8 cellular contexts compared by ENCODE assay signal in the genomic region with DNA sequence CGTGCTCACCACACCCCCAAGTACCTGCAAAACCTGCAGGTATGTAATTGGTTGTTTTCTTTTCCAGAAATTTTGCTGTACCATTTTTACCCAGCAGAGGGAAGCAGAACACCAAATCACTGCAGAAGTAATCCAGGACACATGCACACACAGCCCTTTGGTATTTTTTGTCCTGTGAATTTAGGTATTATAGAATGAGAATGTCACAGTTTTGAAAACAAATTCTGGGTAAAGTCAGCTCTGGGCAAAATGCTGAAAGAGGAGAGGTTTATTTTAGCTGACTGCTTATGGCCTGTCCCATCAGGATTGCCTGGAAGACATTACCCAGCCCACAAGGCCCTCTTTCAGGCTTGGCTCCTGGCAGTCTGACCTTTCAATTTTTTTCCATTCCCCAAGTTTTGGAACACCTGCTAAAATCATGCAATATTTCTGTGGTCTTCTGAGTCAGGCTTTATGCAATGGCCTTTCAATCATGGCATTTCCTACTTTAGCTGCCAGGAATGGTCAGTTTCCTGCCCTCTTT. TPM values are rescaled to one million over a fixed set of nuclear protein-coding genes. Genes with fewer than 3 reads are reported as not detected.
A peak's percentile ranks its signal among the peaks of the same experiment; 100 is the strongest.
DNase-seq lines count a peak whose midpoint lies in the region; ATAC-seq, FAIRE-seq and TF ChIP-seq lines count a peak whose summit lies in the region.

No MANE protein-coding gene starts in this region.

- H3K4me1 ChIP-seq in endodermal cell (ENCODE audit: control insufficient read depth, insufficient read depth, low read length): peaks cover 7% of the 10 kb centered on the region
- no peaks in the 10 kb centered on the region for H3K4me1 ChIP-seq in mucosa of descending colon (ENCODE audit: low read depth)

- no peak overlapping the region for H3K27ac Mint-ChIP-seq in endodermal cell

- H3K9me3 ChIP-seq in endodermal cell (ENCODE audit: control insufficient read depth, low read length) (no peaks in the 10 kb centered on the region), mucosa of descending colon (no peaks in the 10 kb centered on the region)

- peak; percentile 54 for DNase-seq in stimulated activated CD4-positive, alpha-beta T cell treated with anti-CD3 and anti-CD28 coated beads, Interleukin-4, amount 100 ng/mL, for 24 hours
- no peak for DNase-seq in stimulated activated CD4-positive, alpha-beta T cell treated with anti-CD3 and anti-CD28 coated beads, Interleukin-4, amount 100 ng/mL, for 4 hours
- peak; percentile 83 for DNase-seq in M059J (ENCODE audit: low read depth)
- DNase-seq in RPMI8226: peak; percentile 80
- peak; percentile 76 for DNase-seq in endodermal cell
- peak in 1 of 3 donors; percentile 81 for DNase-seq in mucosa of descending colon
- DNase-seq in cortex of kidney (lab: John Stamatoyannopoulos, UW): no peak
- DNase-seq in GM12891 (ENCODE audit: insufficient read length, low spot score): no peak

- H3K4me1 Mint-ChIP-seq in endodermal cell: peaks cover 36% of the 10 kb centered on the region

- no peaks in the 10 kb centered on the region for H3K27me3 ChIP-seq in endodermal cell (ENCODE audit: control insufficient read depth, insufficient read depth, low read length, poor library complexity, severe bottlenecking)

- H3K27ac ChIP-seq in endodermal cell (ENCODE audit: low read depth, low read length): no peak overlapping the region

- H3K36me3 Mint-ChIP-seq in endodermal cell (ENCODE audit: low read depth): no peaks in the 10 kb centered on the region

- WGBS in endodermal cell (ENCODE audit: insufficient coverage in 1 of 2, insufficient read length in 1 of 2), 2 experiments: 0% methylated on average over 1 of the region's 1 CpG; no CpG with 5 or more reads in 1 of the 2 experiments

- TF ChIP-seq CTCF in endodermal cell (conservative IDR thresholded peaks at IDR 0.05): peak; percentile 89
- TF ChIP-seq CTCF in mucosa of descending colon (IDR thresholded peaks at IDR 0.05): peak; percentile 82

- H3K27me3 Mint-ChIP-seq in endodermal cell (ENCODE audit: insufficient read depth): no peaks in the 10 kb centered on the region

- H3K9me3 Mint-ChIP-seq in endodermal cell: no peaks in the 10 kb centered on the region

- peak; percentile 26 for ATAC-seq in mucosa of descending colon

- intact Hi-C loops in mucosa of descending colon (cut with DNase I, micrococcal nuclease): loop anchor here (2.0 to 10.0 kb wide), 4 partner anchors 158 to 246 kb away; partner anchors contain the start of gene TRAM2 (in 1 of the 2)

- H3K4me3 ChIP-seq in endodermal cell (ENCODE audit: low read length) (no peak overlapping the region), mucosa of descending colon (no peak overlapping the region)

- FAIRE-seq in GM12891 (lab: Jason Lieb, UNC): no peak

- H3K36me3 ChIP-seq in endodermal cell (ENCODE audit: control insufficient read depth, insufficient read depth, low read length) (no peaks in the 10 kb centered on the region), mucosa of descending colon (ENCODE audit: low read depth) (no peaks in the 10 kb centered on the region)

- no peak overlapping the region for H3K9ac ChIP-seq in endodermal cell (ENCODE audit: extremely low read depth, low read length, poor library complexity, severe bottlenecking)

- H3K4me3 Mint-ChIP-seq in endodermal cell: no peak overlapping the region

- no peak for TF ChIP-seq POLR2A in GM12891 (IDR thresholded peaks at IDR 0.05; ENCODE audit: low read depth, low read length)

TF ChIP-seq in GM12891, 5 proteins besides CTCF, POLR2A, EP300 and RAD21:
- no peak for TF ChIP-seq PAX5 (IDR thresholded peaks at IDR 0.05; ENCODE audit: insufficient read depth, low read length, severe bottlenecking)
- TF ChIP-seq POU2F2 (IDR thresholded peaks at IDR 0.05; ENCODE audit: low read depth, low read length): no peak
- TF ChIP-seq SPI1 (IDR thresholded peaks at IDR 0.05; ENCODE audit: low read depth, low read length): no peak
- TF ChIP-seq POLR2AphosphoS5 (IDR thresholded peaks at IDR 0.05; ENCODE audit: low read depth, low read length): no peak
- TF ChIP-seq TAF1 (IDR thresholded peaks at IDR 0.05; ENCODE audit: low read depth, low read length): no peak

RNA-seq across cellular contexts. Expression of gene EFHC1, which starts 3.5 kb away (rescaled TPM):
- 25.1 and 44.4 TPM in 2 replicates for total RNA-seq in M059J (2014; rRNA removed; shearing (Covaris generic))
- 10 to 100 TPM; 26.4 to 46.4 TPM for total RNA-seq in endodermal cell
- polyA plus RNA-seq in endodermal cell (2013, experiment 1 of 2): 49.7 TPM
- polyA plus RNA-seq in endodermal cell (2013, experiment 2 of 2): 49.3 TPM
- total RNA-seq in mucosa of descending colon: 10 to 100 TPM; 10.8 to 22.2 (median 20.5) TPM
- 12.8 TPM for polyA plus RNA-seq in GM12891 (2012; ENCODE audit: low read depth, missing spikeins)

RNA-seq across cellular contexts. Expression of gene PAQR8, which starts 54.7 kb away (rescaled TPM):
- total RNA-seq in M059J (2014; rRNA removed; shearing (Covaris generic)): 4.9 and 9.9 TPM in 2 replicates
- total RNA-seq in endodermal cell: 1 to 10 TPM; 5.9 to 6.7 TPM
- polyA plus RNA-seq in endodermal cell (2013, experiment 1 of 2): 11.0 TPM
- 11.9 TPM for polyA plus RNA-seq in endodermal cell (2013, experiment 2 of 2)
- total RNA-seq in mucosa of descending colon: 100 to 1,000 TPM in 1 of 3 donors, 10 to 100 TPM in 2; 70.6 to 184 (median 81.4) TPM
- polyA plus RNA-seq in GM12891 (2012; ENCODE audit: low read depth, missing spikeins): 8.6 TPM

Comparison
In these comparisons a context has a peak if more than half of its experiments do, and no peak if none do; other contexts are left out.
1. DNase-seq: peak in stimulated activated CD4-positive, alpha-beta T cell treated with anti-CD3 and anti-CD28 coated beads, Interleukin-4, amount 100 ng/mL, for 24 hours (single experiment), M059J (single experiment), RPMI8226 (single experiment) and endodermal cell (single experiment); none in stimulated activated CD4-positive, alpha-beta T cell treated with anti-CD3 and anti-CD28 coated beads, Interleukin-4, amount 100 ng/mL, for 4 hours (0 of 2), cortex of kidney (single experiment) and GM12891 (single experiment).